1 cellular context compared by ENCODE assay signal in genomic region chr12:93569301-93569655, GRCh38.
TF ChIP-seq lines count a peak whose summit lies in the region.

No MANE protein-coding gene starts in this region.

TF ChIP-seq in IMR-90, 13 proteins besides CTCF, POLR2A, EP300 and RAD21 (continued from another document):
- TF ChIP-seq RCOR1 (IDR thresholded peaks at IDR 0.05; ENCODE audit: insufficient replicate concordance, low read length) (no peak), MAFK (IDR thresholded peaks at IDR 0.05; ENCODE audit: low read depth, low read length) (no peak), BHLHE40 (IDR thresholded peaks at IDR 0.05; ENCODE audit: low read depth, low read length) (no peak), SMC3 (IDR thresholded peaks at IDR 0.05; ENCODE audit: low read depth, low read length) (no peak), RFX5 (IDR thresholded peaks at IDR 0.05; ENCODE audit: low read depth, low read length) (no peak), CHD1 (IDR thresholded peaks at IDR 0.05; ENCODE audit: low read depth, low read length) (no peak), NFE2L2 (IDR thresholded peaks at IDR 0.05; ENCODE audit: low read depth, low read length) (no peak), MXI1 (IDR thresholded peaks at IDR 0.05; ENCODE audit: borderline replicate concordance, low read depth, low read length) (no peak), FOS (IDR thresholded peaks at IDR 0.05; ENCODE audit: low read depth, low read length) (no peak), MAZ (IDR thresholded peaks at IDR 0.05; ENCODE audit: borderline replicate concordance, low read depth, low read length) (no peak), CEBPB (IDR thresholded peaks at IDR 0.05; ENCODE audit: low read depth, low read length) (no peak)
- TF ChIP-seq, protein P1, sequence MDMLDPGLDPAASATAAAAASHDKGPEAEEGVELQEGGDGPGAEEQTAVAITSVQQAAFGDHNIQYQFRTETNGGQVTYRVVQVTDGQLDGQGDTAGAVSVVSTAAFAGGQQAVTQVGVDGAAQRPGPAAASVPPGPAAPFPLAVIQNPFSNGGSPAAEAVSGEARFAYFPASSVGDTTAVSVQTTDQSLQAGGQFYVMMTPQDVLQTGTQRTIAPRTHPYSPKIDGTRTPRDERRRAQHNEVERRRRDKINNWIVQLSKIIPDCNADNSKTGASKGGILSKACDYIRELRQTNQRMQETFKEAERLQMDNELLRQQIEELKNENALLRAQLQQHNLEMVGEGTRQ (IDR thresholded peaks at IDR 0.05; ENCODE audit: low read depth, low read length): no peak
TF ChIP-seq in IMR-90: peak in this region for 0.
